In the genomic region with DNA sequence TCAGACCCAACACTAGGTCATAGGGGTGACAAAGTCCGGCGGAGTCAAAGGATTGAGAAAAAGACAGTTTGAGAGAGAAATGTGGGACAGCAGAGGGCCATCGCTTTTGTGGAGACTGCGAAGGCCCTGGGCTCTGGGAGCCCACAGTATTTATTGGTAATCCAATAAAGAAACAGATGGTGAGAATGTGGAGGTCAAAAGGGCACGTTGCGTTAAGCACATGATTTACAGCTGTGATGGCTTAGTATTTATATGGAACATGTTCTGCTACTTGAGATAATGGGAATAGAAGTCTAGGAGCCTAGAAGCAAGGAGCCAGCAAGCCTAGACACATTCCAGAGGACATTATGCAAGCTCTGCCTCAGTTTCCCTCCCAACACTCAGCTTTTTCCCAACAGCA, we compare ENCODE assay signal across 1 cellular context.
A peak's percentile ranks its signal among the peaks of the same experiment; 100 is the strongest.
TF ChIP-seq lines count a peak whose summit lies in the region.

No MANE protein-coding gene starts in this region.

TF ChIP-seq in GM12878, 131 proteins besides CTCF, POLR2A, EP300 and RAD21:
- no peak for TF ChIP-seq MTA2 (IDR thresholded peaks at IDR 0.05; ENCODE audit: low read depth)
- peak; percentile 52; the same call in 1 of the 2 replicates for TF ChIP-seq NR2F1 (conservative IDR thresholded peaks at IDR 0.05)
TF ChIP-seq in GM12878: peak in this region for 1.
